Comparison of ENCODE assay signal across 2 cellular contexts in genomic region chr10:47750360-47750759, GRCh38. TPM values are rescaled to one million over a fixed set of nuclear protein-coding genes. Genes with fewer than 3 reads are reported as not detected.
"Had no signal": no experiment of that assay in that cellular context is flagged by ENCODE, and none has a peak within 500 bp of the region (broad histone marks: within the 10 kb centered on the region; RNA-seq: fewer than 3 reads in every experiment).

No MANE protein-coding gene starts in this region.

RNA-seq across cellular contexts. Expression of gene SYT15B, which starts 13.0 kb away (rescaled TPM):
- total RNA-seq: H1, H7 had no signal
